1 cellular context compared by ENCODE assay signal in genomic region chr6:164337925-164338381, GRCh38.
A peak's percentile ranks its signal among the peaks of the same experiment; 100 is the strongest.
TF ChIP-seq lines count a peak whose summit lies in the region.

No MANE protein-coding gene starts in this region.

TF ChIP-seq in K562, 482 proteins besides CTCF, POLR2A, EP300 and RAD21 (continues in another document):
- TF ChIP-seq CUX1 (CRISPR knock-in tag; IDR thresholded peaks at IDR 0.05), result no peak
- peak in 1 of 3 experiments; percentile 27 for TF ChIP-seq YY1 (IDR thresholded peaks at IDR 0.05; ENCODE audit: borderline replicate concordance in 1 of 3, control insufficient read depth in 1 of 3, extremely low read depth in 1 of 3, insufficient read depth in 3 of 3, insufficient read length in 1 of 3, insufficient replicate concordance in 2 of 3, low read depth in 1 of 3, low read length in 2 of 3)
- TF ChIP-seq RUNX1 (IDR thresholded peaks at IDR 0.05; ENCODE audit: low read depth), result no peak
- TF ChIP-seq ZNF639 (CRISPR knock-in tag; conservative IDR thresholded peaks at IDR 0.05 in 1 of 2, IDR thresholded peaks at IDR 0.05 in 1 of 2), result peak in 1 of 2 experiments; percentile 44; a peak in 2 of 4 replicates
- TF ChIP-seq ZKSCAN8 (CRISPR knock-in tag; IDR thresholded peaks at IDR 0.05), result peak; percentile 65; the same call in 1 of the 2 replicates
- TF ChIP-seq, protein P1, sequence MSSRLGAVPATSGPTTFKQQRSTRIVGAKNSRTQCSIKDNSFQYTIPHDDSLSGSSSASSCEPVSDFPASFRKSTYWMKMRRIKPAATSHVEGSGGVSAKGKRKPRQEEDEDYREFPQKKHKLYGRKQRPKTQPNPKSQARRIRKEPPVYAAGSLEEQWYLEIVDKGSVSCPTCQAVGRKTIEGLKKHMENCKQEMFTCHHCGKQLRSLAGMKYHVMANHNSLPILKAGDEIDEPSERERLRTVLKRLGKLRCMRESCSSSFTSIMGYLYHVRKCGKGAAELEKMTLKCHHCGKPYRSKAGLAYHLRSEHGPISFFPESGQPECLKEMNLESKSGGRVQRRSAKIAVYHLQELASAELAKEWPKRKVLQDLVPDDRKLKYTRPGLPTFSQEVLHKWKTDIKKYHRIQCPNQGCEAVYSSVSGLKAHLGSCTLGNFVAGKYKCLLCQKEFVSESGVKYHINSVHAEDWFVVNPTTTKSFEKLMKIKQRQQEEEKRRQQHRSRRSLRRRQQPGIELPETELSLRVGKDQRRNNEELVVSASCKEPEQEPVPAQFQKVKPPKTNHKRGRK (tag; IDR thresholded peaks at IDR 0.05), result no peak
- no peak for TF ChIP-seq FOXJ3 (CRISPR knock-in tag; IDR thresholded peaks at IDR 0.05)
- no peak for TF ChIP-seq CHD7 (IDR thresholded peaks at IDR 0.05; ENCODE audit: low read depth, low read length)
- no peak for TF ChIP-seq ZNF436 (CRISPR knock-in tag; IDR thresholded peaks at IDR 0.05)
- TF ChIP-seq KAT7 (CRISPR knock-in tag; IDR thresholded peaks at IDR 0.05; ENCODE audit: borderline replicate concordance), result no peak
- TF ChIP-seq, protein P2, sequence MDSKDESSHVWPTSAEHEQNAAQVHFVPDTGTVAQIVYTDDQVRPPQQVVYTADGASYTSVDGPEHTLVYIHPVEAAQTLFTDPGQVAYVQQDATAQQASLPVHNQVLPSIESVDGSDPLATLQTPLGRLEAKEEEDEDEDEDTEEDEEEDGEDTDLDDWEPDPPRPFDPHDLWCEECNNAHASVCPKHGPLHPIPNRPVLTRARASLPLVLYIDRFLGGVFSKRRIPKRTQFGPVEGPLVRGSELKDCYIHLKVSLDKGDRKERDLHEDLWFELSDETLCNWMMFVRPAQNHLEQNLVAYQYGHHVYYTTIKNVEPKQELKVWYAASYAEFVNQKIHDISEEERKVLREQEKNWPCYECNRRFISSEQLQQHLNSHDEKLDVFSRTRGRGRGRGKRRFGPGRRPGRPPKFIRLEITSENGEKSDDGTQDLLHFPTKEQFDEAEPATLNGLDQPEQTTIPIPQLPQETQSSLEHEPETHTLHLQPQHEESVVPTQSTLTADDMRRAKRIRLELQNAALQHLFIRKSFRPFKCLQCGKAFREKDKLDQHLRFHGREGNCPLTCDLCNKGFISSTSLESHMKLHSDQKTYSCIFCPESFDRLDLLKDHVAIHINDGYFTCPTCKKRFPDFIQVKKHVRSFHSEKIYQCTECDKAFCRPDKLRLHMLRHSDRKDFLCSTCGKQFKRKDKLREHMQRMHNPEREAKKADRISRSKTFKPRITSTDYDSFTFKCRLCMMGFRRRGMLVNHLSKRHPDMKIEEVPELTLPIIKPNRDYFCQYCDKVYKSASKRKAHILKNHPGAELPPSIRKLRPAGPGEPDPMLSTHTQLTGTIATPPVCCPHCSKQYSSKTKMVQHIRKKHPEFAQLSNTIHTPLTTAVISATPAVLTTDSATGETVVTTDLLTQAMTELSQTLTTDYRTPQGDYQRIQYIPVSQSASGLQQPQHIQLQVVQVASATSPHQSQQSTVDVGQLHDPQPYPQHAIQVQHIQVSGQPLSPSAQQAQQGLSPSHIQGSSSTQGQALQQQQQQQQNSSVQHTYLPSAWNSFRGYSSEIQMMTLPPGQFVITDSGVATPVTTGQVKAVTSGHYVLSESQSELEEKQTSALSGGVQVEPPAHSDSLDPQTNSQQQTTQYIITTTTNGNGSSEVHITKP (IDR thresholded peaks at IDR 0.05; ENCODE audit: partially characterized antibody), result no peak
- TF ChIP-seq ZNF175 (CRISPR knock-in tag; IDR thresholded peaks at IDR 0.05; ENCODE audit: low read depth), result peak; percentile 88
- 0 out of 4 replicates have a peak, but pooled peaks of 1 of the 2 experiments have one; percentile 24 for TF ChIP-seq FOXK2 (conservative IDR thresholded peaks at IDR 0.05 in 1 of 2, IDR thresholded peaks at IDR 0.05 in 1 of 2; ENCODE audit: low read depth in 2 of 2)
- no peak for TF ChIP-seq NKRF (IDR thresholded peaks at IDR 0.05; ENCODE audit: borderline replicate concordance)
- TF ChIP-seq ZFP36 (IDR thresholded peaks at IDR 0.05; ENCODE audit: low read depth, low read length, partially characterized antibody), result peak; percentile 38
- no peak for TF ChIP-seq L3MBTL2 (IDR thresholded peaks at IDR 0.05)
- no peak; the same call in 1 of the 2 replicates for TF ChIP-seq ZNF584 (CRISPR knock-in tag; IDR thresholded peaks at IDR 0.05; ENCODE audit: low read depth)
- TF ChIP-seq BACH1 (tag; IDR thresholded peaks at IDR 0.05), result peak; percentile 72
- TF ChIP-seq ZNF444 (CRISPR knock-in tag; IDR thresholded peaks at IDR 0.05), result no peak
- TF ChIP-seq SIN3A (IDR thresholded peaks at IDR 0.05; ENCODE audit: borderline replicate concordance in 2 of 2, control insufficient read depth in 1 of 2, low read depth in 2 of 2, low read length in 2 of 2), result no peak
- TF ChIP-seq, protein P3, sequence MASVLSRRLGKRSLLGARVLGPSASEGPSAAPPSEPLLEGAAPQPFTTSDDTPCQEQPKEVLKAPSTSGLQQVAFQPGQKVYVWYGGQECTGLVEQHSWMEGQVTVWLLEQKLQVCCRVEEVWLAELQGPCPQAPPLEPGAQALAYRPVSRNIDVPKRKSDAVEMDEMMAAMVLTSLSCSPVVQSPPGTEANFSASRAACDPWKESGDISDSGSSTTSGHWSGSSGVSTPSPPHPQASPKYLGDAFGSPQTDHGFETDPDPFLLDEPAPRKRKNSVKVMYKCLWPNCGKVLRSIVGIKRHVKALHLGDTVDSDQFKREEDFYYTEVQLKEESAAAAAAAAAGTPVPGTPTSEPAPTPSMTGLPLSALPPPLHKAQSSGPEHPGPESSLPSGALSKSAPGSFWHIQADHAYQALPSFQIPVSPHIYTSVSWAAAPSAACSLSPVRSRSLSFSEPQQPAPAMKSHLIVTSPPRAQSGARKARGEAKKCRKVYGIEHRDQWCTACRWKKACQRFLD (CRISPR knock-in tag; IDR thresholded peaks at IDR 0.05), result peak; percentile 84
